8 cellular contexts compared by ENCODE assay signal in genomic region chr1:40449684-40450490, GRCh38. TPM values are rescaled to one million over a fixed set of nuclear protein-coding genes. Genes with fewer than 3 reads are reported as not detected.
DNase-seq lines count a peak whose midpoint lies in the region; ATAC-seq and TF ChIP-seq lines count a peak whose summit lies in the region.

ZFP69B (plus strand) TSS chr1:40450476; CDS start chr1:40450962, 486 bp downstream.

- H3K4me1 Mint-ChIP-seq in naive B cell: peaks cover 14 to 30% (median 18%) of the 10 kb centered on the region in 3 donors

- peak; percentile 57 for ATAC-seq in GM21717 (IDR thresholded peaks at IDR 0.05; ENCODE audit: unreplicated experiment)
- ATAC-seq in naive B cell (ENCODE audit: low read depth in 2 of 2): peak; percentile 94

- DNase-seq in DMS53 treated with DMSO at 0.1 percent for 48 hours (lab: John Stamatoyannopoulos, UW; ENCODE audit: unreplicated experiment) (peak; percentile 72), KG1 (lab: John Stamatoyannopoulos, UW) (peak; percentile 83), activated T-helper 1 cell treated with Interleukin-2 at 50 U/mL for 16 hours (ENCODE audit: low read depth) (peak; percentile 80), fibroblast of gingiva (ENCODE audit: low read depth) (peak; percentile 88), naive B cell (peak; percentile 87)
- DNase-seq in stimulated activated CD8-positive, alpha-beta memory T cell treated with anti-CD3 and anti-CD28 coated beads, Interleukin-7, amount 100 ng/mL, for 48 hours (ENCODE audit: extremely low read depth in 1 of 2, low read depth in 1 of 2): peak; percentile 90 to 93

- peak within 1 kb of the TSS; percentile 50 to 91 (median 70) for H3K27ac Mint-ChIP-seq in naive B cell

- peaks cover 25 to 30% of the 10 kb centered on the region in 2 donors for H3K36me3 Mint-ChIP-seq in naive B cell

- H3K27me3 Mint-ChIP-seq in naive B cell: no peaks in the 10 kb centered on the region

- H3K4me3 Mint-ChIP-seq in naive B cell: peak within 1 kb of the TSS; percentile 80 to 96 (median 92)

- H3K9me3 Mint-ChIP-seq in naive B cell: peaks cover 8 to 45% (median 30%) of the 10 kb centered on the region in 7 donors

TF ChIP-seq in PFSK-1, 5 proteins besides CTCF, POLR2A, EP300 and RAD21:
- TF ChIP-seq, protein P1, sequence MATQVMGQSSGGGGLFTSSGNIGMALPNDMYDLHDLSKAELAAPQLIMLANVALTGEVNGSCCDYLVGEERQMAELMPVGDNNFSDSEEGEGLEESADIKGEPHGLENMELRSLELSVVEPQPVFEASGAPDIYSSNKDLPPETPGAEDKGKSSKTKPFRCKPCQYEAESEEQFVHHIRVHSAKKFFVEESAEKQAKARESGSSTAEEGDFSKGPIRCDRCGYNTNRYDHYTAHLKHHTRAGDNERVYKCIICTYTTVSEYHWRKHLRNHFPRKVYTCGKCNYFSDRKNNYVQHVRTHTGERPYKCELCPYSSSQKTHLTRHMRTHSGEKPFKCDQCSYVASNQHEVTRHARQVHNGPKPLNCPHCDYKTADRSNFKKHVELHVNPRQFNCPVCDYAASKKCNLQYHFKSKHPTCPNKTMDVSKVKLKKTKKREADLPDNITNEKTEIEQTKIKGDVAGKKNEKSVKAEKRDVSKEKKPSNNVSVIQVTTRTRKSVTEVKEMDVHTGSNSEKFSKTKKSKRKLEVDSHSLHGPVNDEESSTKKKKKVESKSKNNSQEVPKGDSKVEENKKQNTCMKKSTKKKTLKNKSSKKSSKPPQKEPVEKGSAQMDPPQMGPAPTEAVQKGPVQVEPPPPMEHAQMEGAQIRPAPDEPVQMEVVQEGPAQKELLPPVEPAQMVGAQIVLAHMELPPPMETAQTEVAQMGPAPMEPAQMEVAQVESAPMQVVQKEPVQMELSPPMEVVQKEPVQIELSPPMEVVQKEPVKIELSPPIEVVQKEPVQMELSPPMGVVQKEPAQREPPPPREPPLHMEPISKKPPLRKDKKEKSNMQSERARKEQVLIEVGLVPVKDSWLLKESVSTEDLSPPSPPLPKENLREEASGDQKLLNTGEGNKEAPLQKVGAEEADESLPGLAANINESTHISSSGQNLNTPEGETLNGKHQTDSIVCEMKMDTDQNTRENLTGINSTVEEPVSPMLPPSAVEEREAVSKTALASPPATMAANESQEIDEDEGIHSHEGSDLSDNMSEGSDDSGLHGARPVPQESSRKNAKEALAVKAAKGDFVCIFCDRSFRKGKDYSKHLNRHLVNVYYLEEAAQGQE (IDR thresholded peaks at IDR 0.05; ENCODE audit: insufficient read depth in 1 of 2, low read depth in 2 of 2, low read length in 2 of 2): peak in 1 of 2 experiments; percentile 33; a peak in 1 of 4 replicates
- TF ChIP-seq SIN3A (IDR thresholded peaks at IDR 0.05; ENCODE audit: borderline replicate concordance, insufficient read depth, low read length): peak; percentile 60; the same call in 1 of the 2 replicates
- peak; percentile 70 for TF ChIP-seq POLR2AphosphoS5 (IDR thresholded peaks at IDR 0.05; ENCODE audit: low read depth, low read length)
- TF ChIP-seq FOXP2 (optimal IDR thresholded peaks at IDR 0.05; ENCODE audit: borderline replicate concordance, extremely low read depth, extremely low read length, insufficient read depth): peak; percentile 79
- TF ChIP-seq TAF1 (IDR thresholded peaks at IDR 0.05; ENCODE audit: borderline replicate concordance, insufficient read depth, low read length): peak; percentile 40; the same call in 1 of the 2 replicates
TF ChIP-seq in PFSK-1: peak in this region for 5.

RNA-seq across cellular contexts. Expression of gene ZFP69B, which starts in this region (rescaled TPM):
- 2.3 TPM for polyA plus RNA-seq in PFSK-1 (2012; ENCODE audit: insufficient read length, low read depth)
- 1 to 10 TPM in 5 of 6 donors, not detected in 1; 1.1 to 3.2 (median 2.0) TPM for polyA plus RNA-seq in naive B cell (ENCODE audit: low read depth in 6 of 6)

Comparison
In these comparisons a context has a peak if more than half of its experiments do, and no peak if none do; other contexts are left out.
1. Peak in every context shown above with its lines: DNase-seq and ATAC-seq.